Comparison of ENCODE assay signal across 16 cellular contexts in genomic region chr1:64848812-64849211, GRCh38.
"Had no signal": no experiment of that assay in that cellular context is flagged by ENCODE, and none has a peak within 500 bp of the region (broad histone marks: within the 10 kb centered on the region; RNA-seq: fewer than 3 reads in every experiment).

No MANE protein-coding gene starts in this region.

- H3K9me3 ChIP-seq: esophagus muscularis mucosa, neutrophil had no signal

- H3K4me1 ChIP-seq: esophagus muscularis mucosa had no signal

- H3K27ac ChIP-seq: brain microvascular endothelial cell, esophagus muscularis mucosa, neutrophil, VCaP had no signal

- H3K4me3 ChIP-seq: esophagus muscularis mucosa had no signal

- H3K27ac Mint-ChIP-seq: activated CD4-positive, alpha-beta memory T cell treated with anti-CD3 and anti-CD28 coated beads for 36 hours; activated T-helper 1 cell treated with anti-CD3 and anti-CD28 coated beads, Interleukin-12 subunit alpha, Interleukin-12 subunit beta, Interleukin-2, Interleukin-4 antibody, amounts not matched to agents 30 ng/mL and 10 ng/mL and 1 ng/mL, durations not matched to agents 14 hours and 24 hours and 36 hours had no signal

- H3K9me3 Mint-ChIP-seq: activated CD4-positive, alpha-beta memory T cell treated with anti-CD3 and anti-CD28 coated beads for 36 hours; activated T-helper 1 cell treated with anti-CD3 and anti-CD28 coated beads, Interleukin-12 subunit alpha, Interleukin-12 subunit beta, Interleukin-2, Interleukin-4 antibody, amounts not matched to agents 30 ng/mL and 10 ng/mL and 1 ng/mL, durations not matched to agents 14 hours and 24 hours and 36 hours had no signal

- H3K27me3 Mint-ChIP-seq: activated CD4-positive, alpha-beta memory T cell treated with anti-CD3 and anti-CD28 coated beads for 36 hours; naive thymus-derived CD4-positive, alpha-beta T cell had no signal

- ATAC-seq: naive thymus-derived CD4-positive, alpha-beta T cell; right cardiac atrium had no signal

- H3K27me3 ChIP-seq: brain microvascular endothelial cell, esophagus muscularis mucosa, neutrophil had no signal

- H3K4me3 Mint-ChIP-seq: activated CD4-positive, alpha-beta memory T cell treated with anti-CD3 and anti-CD28 coated beads for 36 hours; activated T-helper 1 cell treated with anti-CD3 and anti-CD28 coated beads, Interleukin-12 subunit alpha, Interleukin-12 subunit beta, Interleukin-2, Interleukin-4 antibody, amounts not matched to agents 30 ng/mL and 10 ng/mL and 1 ng/mL, durations not matched to agents 14 hours and 24 hours and 36 hours; naive thymus-derived CD4-positive, alpha-beta T cell had no signal

- DNase-seq: activated CD4-positive, alpha-beta memory T cell treated with anti-CD3 and anti-CD28 coated beads for 36 hours; activated CD8-positive, alpha-beta memory T cell treated with anti-CD3 and anti-CD28 coated beads, Interleukin-2, amount 50 U/mL, for 4 hours; activated naive CD4-positive, alpha-beta T cell; brain microvascular endothelial cell; foreskin fibroblast; mammary epithelial cell; naive thymus-derived CD4-positive, alpha-beta T cell; posterior cingulate gyrus; right cardiac atrium; small intestine; stimulated activated naive CD4-positive, alpha-beta T cell; trophoblast cell had no signal
